ENCODE assay signal across 15 cellular contexts in the genomic region with DNA sequence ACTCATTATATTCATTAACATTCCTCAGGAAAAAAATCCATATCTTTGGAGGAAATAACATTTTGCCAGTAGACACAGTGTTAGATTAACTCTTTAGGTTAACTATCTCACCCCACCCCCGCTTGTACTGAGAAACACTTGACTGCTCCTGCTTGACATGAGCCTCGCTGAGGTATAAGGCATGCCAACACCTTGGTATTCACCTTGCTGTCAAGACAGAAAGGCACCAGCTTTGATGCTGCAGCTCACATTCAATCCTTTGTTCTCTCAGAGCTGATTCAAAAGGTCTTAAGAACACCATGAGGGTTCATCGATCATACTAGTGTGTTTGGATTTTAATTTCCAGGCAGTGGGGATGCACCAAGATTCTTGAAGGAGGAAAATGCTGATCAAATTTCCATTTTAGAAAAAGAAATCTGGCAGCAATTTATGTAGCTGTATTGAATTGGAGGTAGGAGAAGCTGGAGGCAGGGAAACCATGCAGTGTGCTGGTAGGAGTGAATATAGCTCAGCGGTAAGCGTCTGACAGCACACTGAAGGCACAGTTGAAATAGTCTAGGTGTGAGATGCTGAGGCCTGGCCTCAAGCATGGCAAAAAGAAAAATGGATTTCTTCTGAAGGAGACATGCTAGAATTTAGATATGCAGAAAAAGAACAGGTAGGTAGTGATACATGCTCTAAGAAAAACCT.
DNase-seq lines count a peak whose midpoint lies in the region; ATAC-seq and TF ChIP-seq lines count a peak whose summit lies in the region.
"Had no signal": no experiment of that assay in that cellular context is flagged by ENCODE, and none has a peak within 500 bp of the region (broad histone marks: within the 10 kb centered on the region; RNA-seq: fewer than 3 reads in every experiment).

No MANE protein-coding gene starts in this region.

- H3K4me3 ChIP-seq in upper lobe of right lung, result no peak overlapping the region
- H3K4me3 ChIP-seq: BLaER1, GM23248 had no signal

- intact Hi-C loops in upper lobe of right lung (cut with DNase I), result no loop called here

- no peaks in the 10 kb centered on the region for H3K4me1 ChIP-seq in upper lobe of right lung
- H3K4me1 ChIP-seq: BLaER1, Caco-2 had no signal

- no peak for TF ChIP-seq CTCF in upper lobe of right lung (IDR thresholded peaks at IDR 0.05)

- no peaks in the 10 kb centered on the region for H3K9me3 ChIP-seq in upper lobe of right lung
- H3K9me3 ChIP-seq: BLaER1, Caco-2 had no signal

- no peak for ATAC-seq in GM21390 (IDR thresholded peaks at IDR 0.05; ENCODE audit: unreplicated experiment)
- ATAC-seq in upper lobe of right lung, result no peak
- ATAC-seq: CD8-positive, alpha-beta T cell; HCT116 had no signal

- no peaks in the 10 kb centered on the region for H3K27me3 ChIP-seq in upper lobe of right lung
- H3K27me3 ChIP-seq: BLaER1 had no signal

- DNase-seq in NCI-H748 (lab: John Stamatoyannopoulos, UW; ENCODE audit: unreplicated experiment), result peak; percentile 23
- no peak for DNase-seq in NCI-H748 treated with DMSO at 0.1 percent for 48 hours (lab: John Stamatoyannopoulos, UW)
- peak in 13 of 61 donors; percentile 6 to 59 (median 21) for DNase-seq in caudate nucleus (lab: John Stamatoyannopoulos, UW)
- DNase-seq in putamen (ENCODE audit: low spot score), result peak; percentile 37
- no peak for DNase-seq in upper lobe of right lung
- DNase-seq: Caco-2; CD4-positive, CD25-positive, alpha-beta regulatory T cell; CD8-positive, alpha-beta T cell; H9 had no signal

- H3K36me3 ChIP-seq in upper lobe of right lung, result no peaks in the 10 kb centered on the region
- H3K36me3 ChIP-seq: BLaER1 had no signal

- H3K27ac ChIP-seq in caudate nucleus (ENCODE audit: low read depth, low read length) (peak overlapping the region; percentile 1), upper lobe of right lung (no peak overlapping the region)
- H3K27ac ChIP-seq: 22Rv1, BLaER1, C4-2B, GM23248 had no signal

Comparison
In these comparisons a context has a peak if more than half of its experiments do, and no peak if none do; other contexts are left out.
1. DNase-seq: peak in NCI-H748 (single experiment) and putamen (single experiment); none in NCI-H748 treated with DMSO at 0.1 percent for 48 hours (single experiment) and upper lobe of right lung (single experiment).